8 cellular contexts compared by ENCODE assay signal in genomic region chr11:62880231-62880802, GRCh38. TPM values are rescaled to one million over a fixed set of nuclear protein-coding genes. Genes with fewer than 3 reads are reported as not detected.
A peak's percentile ranks its signal among the peaks of the same experiment; 100 is the strongest.
DNase-seq lines count a peak whose midpoint lies in the region; ATAC-seq and TF ChIP-seq lines count a peak whose summit lies in the region.

No MANE protein-coding gene starts in this region.

- peak; percentile 74 for DNase-seq in GM04503 (ENCODE audit: low read depth)
- DNase-seq in activated naive CD8-positive, alpha-beta T cell treated with anti-CD3 and anti-CD28 coated beads for 36 hours: peak; percentile 54
- DNase-seq in right atrium auricular region (ENCODE audit: low spot score): no peak
- no peak for DNase-seq in sigmoid colon
- DNase-seq in HuH-7.5 (ENCODE audit: low spot score): no peak
- no peak for DNase-seq in middle frontal gyrus (ENCODE audit: extremely low spot score, low spot score)

- peaks cover 9% of the 10 kb centered on the region for H3K27me3 Mint-ChIP-seq in activated naive CD8-positive, alpha-beta T cell treated with anti-CD3 and anti-CD28 coated beads for 36 hours

- WGBS in sigmoid colon, 2 donors: 2 to 5% methylated on average over 16 of the region's 16 CpGs

- H3K79me2 ChIP-seq in Loucy (ENCODE audit: insufficient read depth, low read length): peaks cover 57% of the 10 kb centered on the region

- peak; percentile 7 for ATAC-seq in GM21619 (IDR thresholded peaks at IDR 0.05; ENCODE audit: unreplicated experiment)

- peak overlapping the region; percentile 100 for H3K27ac Mint-ChIP-seq in activated naive CD8-positive, alpha-beta T cell treated with anti-CD3 and anti-CD28 coated beads for 36 hours

- peaks cover 68% of the 10 kb centered on the region for H3K36me3 Mint-ChIP-seq in activated naive CD8-positive, alpha-beta T cell treated with anti-CD3 and anti-CD28 coated beads for 36 hours

- intact Hi-C loops in sigmoid colon (cut with DNase I): loop anchor here (1.0 to 10.0 kb wide), 4 partner anchors 24 to 486 kb away; no protein-coding TSS in a partner anchor

- no peak for TF ChIP-seq CTCF in Loucy (conservative IDR thresholded peaks at IDR 0.05; ENCODE audit: low read length)
- TF ChIP-seq CTCF in right atrium auricular region (IDR thresholded peaks at IDR 0.05): no peak
- TF ChIP-seq CTCF in sigmoid colon (IDR thresholded peaks at IDR 0.05): no peak

- H3K9ac ChIP-seq in Loucy (ENCODE audit: low read depth, low read length, poor library complexity, severe bottlenecking): peak overlapping the region; percentile 100

- peak overlapping the region; percentile 61 for H2AFZ ChIP-seq in Loucy (ENCODE audit: low read length)

- peak overlapping the region; percentile 96 for H3K4me2 ChIP-seq in Loucy (ENCODE audit: low read depth, low read length, poor library complexity, severe bottlenecking)

- H3K4me1 ChIP-seq in Loucy (ENCODE audit: insufficient read depth, low read length, poor library complexity, severe bottlenecking): peaks cover 34% of the 10 kb centered on the region
- peaks cover 2 to 46% of the 10 kb centered on the region in 2 donors for H3K4me1 ChIP-seq in right atrium auricular region
- peaks cover 0 to 49% (median 46%) of the 10 kb centered on the region in 4 donors for H3K4me1 ChIP-seq in sigmoid colon

- peaks cover 1% of the 10 kb centered on the region for H3K9me3 Mint-ChIP-seq in activated naive CD8-positive, alpha-beta T cell treated with anti-CD3 and anti-CD28 coated beads for 36 hours

- H3K9me3 ChIP-seq in Loucy (ENCODE audit: insufficient read depth, low read depth, low read length): no peaks in the 10 kb centered on the region
- H3K9me3 ChIP-seq in right atrium auricular region: no peaks in the 10 kb centered on the region
- no peaks in the 10 kb centered on the region for H3K9me3 ChIP-seq in sigmoid colon

- no peaks in the 10 kb centered on the region for H3K9me2 ChIP-seq in Loucy (replicated peaks; ENCODE audit: low read depth, low read length)

- H4K20me1 ChIP-seq in Loucy (ENCODE audit: insufficient read depth, low read length, poor library complexity, severe bottlenecking): peaks cover 33% of the 10 kb centered on the region

- H3K4me3 Mint-ChIP-seq in activated naive CD8-positive, alpha-beta T cell treated with anti-CD3 and anti-CD28 coated beads for 36 hours: peak overlapping the region; percentile 100

- H3K36me3 ChIP-seq in Loucy (ENCODE audit: insufficient read depth, low read length): peaks cover 30% of the 10 kb centered on the region
- H3K36me3 ChIP-seq in right atrium auricular region: peaks cover 30% of the 10 kb centered on the region
- peaks cover 13 to 31% (median 26%) of the 10 kb centered on the region in 4 donors for H3K36me3 ChIP-seq in sigmoid colon

- H3F3A ChIP-seq in Loucy (ENCODE audit: low read depth): no peaks in the 10 kb centered on the region

- no peak for TF ChIP-seq EP300 in sigmoid colon (IDR thresholded peaks at IDR 0.05)

- H3K27me3 ChIP-seq in Loucy (ENCODE audit: insufficient read depth, low read length, poor library complexity, severe bottlenecking): peaks cover 4% of the 10 kb centered on the region
- no peaks in the 10 kb centered on the region for H3K27me3 ChIP-seq in right atrium auricular region
- no peaks in the 10 kb centered on the region for H3K27me3 ChIP-seq in sigmoid colon

- H3K4me1 Mint-ChIP-seq in activated naive CD8-positive, alpha-beta T cell treated with anti-CD3 and anti-CD28 coated beads for 36 hours: peaks cover 38% of the 10 kb centered on the region

- H3K27ac ChIP-seq in right atrium auricular region (peak overlapping the region; percentile 98 to 100), sigmoid colon (peak overlapping the region; percentile 97 to 100 (median 98))

- no peak for TF ChIP-seq POLR2A in sigmoid colon (IDR thresholded peaks at IDR 0.05)

- H3K4me3 ChIP-seq in Loucy (ENCODE audit: low read length, poor library complexity, severe bottlenecking) (peak overlapping the region; percentile 92), right atrium auricular region (peak overlapping the region; percentile 73 to 97), sigmoid colon (peak overlapping the region; percentile 72 to 99 (median 88))

RNA-seq across cellular contexts. Expression of gene SLC3A2, which starts 0.4 kb away (rescaled TPM):
- 100 to 1,000 TPM; 408 to 428 TPM for total RNA-seq in activated naive CD8-positive, alpha-beta T cell treated with anti-CD3 and anti-CD28 coated beads for 36 hours
- total RNA-seq in right atrium auricular region: 10 to 100 TPM; 27.7 to 64.9 TPM
- total RNA-seq in sigmoid colon: 10 to 100 TPM; 44.0 to 70.4 (median 50.4) TPM
- 100 to 1,000 TPM in 1 of 3 donors, 10 to 100 TPM in 2; 16.8 to 128 (median 39.1) TPM for polyA plus RNA-seq in sigmoid colon

RNA-seq across cellular contexts. Expression of gene CHRM1, which starts 40.8 kb away (rescaled TPM):
- not detected for total RNA-seq in activated naive CD8-positive, alpha-beta T cell treated with anti-CD3 and anti-CD28 coated beads for 36 hours
- not detected for total RNA-seq in right atrium auricular region
- total RNA-seq in sigmoid colon: under 1 TPM; 0.16 to 0.55 (median 0.38) TPM
- polyA plus RNA-seq in sigmoid colon: under 1 TPM in 1 of 3 donors, not detected in 2; 0.60 TPM

RNA-seq across cellular contexts. Expression of gene WDR74, which starts 40.9 kb away (rescaled TPM):
- 100 to 1,000 TPM; 139 to 141 TPM for total RNA-seq in activated naive CD8-positive, alpha-beta T cell treated with anti-CD3 and anti-CD28 coated beads for 36 hours
- total RNA-seq in right atrium auricular region: 10 to 100 TPM; 17.8 to 26.8 TPM
- 10 to 100 TPM; 22.8 to 39.7 (median 34.7) TPM for total RNA-seq in sigmoid colon
- polyA plus RNA-seq in sigmoid colon: 10 to 100 TPM; 11.6 to 47.6 (median 24.0) TPM

RNA-seq across cellular contexts. Expression of gene TEX54, which starts 47.7 kb away (rescaled TPM):
- not detected for total RNA-seq in activated naive CD8-positive, alpha-beta T cell treated with anti-CD3 and anti-CD28 coated beads for 36 hours
- total RNA-seq in right atrium auricular region (not detected), sigmoid colon (1 to 10 TPM in 1 of 4 donors, not detected in 3; 2.1 TPM)
- polyA plus RNA-seq in sigmoid colon: not detected

RNA-seq across cellular contexts. Expression of gene STX5, which starts 48.5 kb away (rescaled TPM):
- total RNA-seq in activated naive CD8-positive, alpha-beta T cell treated with anti-CD3 and anti-CD28 coated beads for 36 hours: 10 to 100 TPM; 19.5 to 20.4 TPM
- total RNA-seq in right atrium auricular region (10 to 100 TPM; 15.2 to 24.7 TPM), sigmoid colon (10 to 100 TPM; 27.1 to 37.8 (median 31.2) TPM)
- polyA plus RNA-seq in sigmoid colon: 10 to 100 TPM; 27.8 to 31.2 (median 28.9) TPM

Comparison
In these comparisons a context has a peak if more than half of its experiments do, and no peak if none do; other contexts are left out.
1. DNase-seq: peak in GM04503 (single experiment) and activated naive CD8-positive, alpha-beta T cell treated with anti-CD3 and anti-CD28 coated beads for 36 hours (single experiment); none in right atrium auricular region (single experiment), sigmoid colon (single experiment), HuH-7.5 (single experiment) and middle frontal gyrus (single experiment).
2. RNA of gene SLC3A2, which starts 0.4 kb away (total RNA-seq): 408 to 428 TPM in activated naive CD8-positive, alpha-beta T cell treated with anti-CD3 and anti-CD28 coated beads for 36 hours; 27.7 to 64.9 TPM in right atrium auricular region and 44.0 to 70.4 TPM in sigmoid colon; every median in the first group is over 4 times any median in the second.
3. Peak in every context shown above with its lines, with median percentiles within 50 percentile points of each other: H3K4me3 ChIP-seq.